ENCODE assay signal across 19 cellular contexts in genomic region chr1:165259236-165259635, GRCh38.
DNase-seq lines count a peak whose midpoint lies in the region; ATAC-seq and TF ChIP-seq lines count a peak whose summit lies in the region.
"Had no signal": no experiment of that assay in that cellular context is flagged by ENCODE, and none has a peak within 500 bp of the region (broad histone marks: within the 10 kb centered on the region; RNA-seq: fewer than 3 reads in every experiment).

No MANE protein-coding gene starts in this region.

- H3K27ac ChIP-seq in WERI-Rb-1: peak overlapping the region; percentile 31; the same call in 1 of the 2 replicates
- H3K27ac ChIP-seq: parathyroid adenoma, uterus had no signal

- DNase-seq in DMS153 (lab: John Stamatoyannopoulos, UW) (peak; percentile 90), NCI-H2196 (lab: John Stamatoyannopoulos, UW; ENCODE audit: unreplicated experiment) (peak; percentile 74), WERI-Rb-1 (no peak), mucosa of descending colon (no peak), NCI-H1048 (lab: John Stamatoyannopoulos, UW) (no peak)
- no peak for DNase-seq in stimulated activated CD4-positive, alpha-beta T cell treated with anti-CD3 and anti-CD28 coated beads, Interleukin-4, amount 100 ng/mL, for 24 hours
- DNase-seq in central memory CD4-positive, alpha-beta T cell: no peak
- DNase-seq in stimulated activated CD4-positive, alpha-beta T cell treated with anti-CD3 and anti-CD28 coated beads, Interleukin-15, amount 100 ng/mL, for 24 hours: no peak
- DNase-seq: activated CD8-positive, alpha-beta memory T cell treated with anti-CD3 and anti-CD28 coated beads for 24 hours; activated naive CD4-positive, alpha-beta T cell treated with Interleukin-2 at 50 U/mL for 16 hours; activated T-cell treated with anti-CD3 and anti-CD28 coated beads, Interleukin-2, amount 50 U/mL, for 4 hours; amniotic stem cell; IMR-90; left colon; MG63; natural killer cell; substantia nigra; uterus had no signal

- H3K27me3 ChIP-seq in WERI-Rb-1 (ENCODE audit: insufficient read depth, low read depth, severe bottlenecking): no peaks in the 10 kb centered on the region
- H3K27me3 ChIP-seq: uterus had no signal

- H3K4me3 ChIP-seq in WERI-Rb-1 (ENCODE audit: low read depth, low read length): no peak overlapping the region
- no peak overlapping the region for H3K4me3 ChIP-seq in mucosa of descending colon
- H3K4me3 ChIP-seq: MG63, uterus had no signal

- H3K9me3 ChIP-seq in WERI-Rb-1 (ENCODE audit: severe bottlenecking) (peaks cover 5% of the 10 kb centered on the region), mucosa of descending colon (no peaks in the 10 kb centered on the region)
- H3K9me3 ChIP-seq: MG63, uterus had no signal

- TF ChIP-seq CTCF in WERI-Rb-1 (IDR thresholded peaks at IDR 0.05; ENCODE audit: low read depth, low read length) (no peak), mucosa of descending colon (IDR thresholded peaks at IDR 0.05) (no peak)

- ATAC-seq in mucosa of descending colon: peak; percentile 37
- ATAC-seq: activated T-cell treated with anti-CD3 and anti-CD28 coated beads, Interleukin-2, amount 50 U/mL, for 4 hours; left colon; natural killer cell had no signal

- H3K4me1 ChIP-seq in mucosa of descending colon (ENCODE audit: low read depth): no peaks in the 10 kb centered on the region
- H3K4me1 ChIP-seq: parathyroid adenoma, uterus had no signal

- intact Hi-C loops in mucosa of descending colon (cut with DNase I, micrococcal nuclease): loop anchor here in 1 of 2 donors (5.0 kb wide), 1 partner anchor 108 kb away; no protein-coding TSS in a partner anchor

- H3K36me3 ChIP-seq in WERI-Rb-1 (no peaks in the 10 kb centered on the region), mucosa of descending colon (ENCODE audit: low read depth) (no peaks in the 10 kb centered on the region)
- H3K36me3 ChIP-seq: MG63, uterus had no signal

Comparison
In these comparisons a context has a peak if more than half of its experiments do, and no peak if none do; other contexts are left out.
1. DNase-seq: peak in DMS153 (single experiment) and NCI-H2196 (single experiment); none in WERI-Rb-1 (single experiment), mucosa of descending colon (0 of 3), stimulated activated CD4-positive, alpha-beta T cell treated with anti-CD3 and anti-CD28 coated beads, Interleukin-4, amount 100 ng/mL, for 24 hours (single experiment), central memory CD4-positive, alpha-beta T cell (single experiment), NCI-H1048 (single experiment) and stimulated activated CD4-positive, alpha-beta T cell treated with anti-CD3 and anti-CD28 coated beads, Interleukin-15, amount 100 ng/mL, for 24 hours (single experiment).